8 cellular contexts compared by ENCODE assay signal in genomic region chrX:44344194-44344593, GRCh38. TPM values are rescaled to one million over a fixed set of nuclear protein-coding genes. Genes with fewer than 3 reads are reported as not detected.
DNase-seq lines count a peak whose midpoint lies in the region; ATAC-seq, FAIRE-seq and TF ChIP-seq lines count a peak whose summit lies in the region.

No MANE protein-coding gene starts in this region.

- H3K4me2 ChIP-seq in Loucy (ENCODE audit: low read depth, low read length, poor library complexity, severe bottlenecking), result peak overlapping the region; percentile 91

- peaks cover 0 to 2% (median 0%) of the 10 kb centered on the region in 7 donors for H3K9me3 Mint-ChIP-seq in CD14-positive monocyte
- no peaks in the 10 kb centered on the region for H3K9me3 Mint-ChIP-seq in activated T-helper 17 cell treated with anti-CD3 and anti-CD28 coated beads, Interleukin-2, amount 50 U/mL, for 72 hours

- H3K9me2 ChIP-seq in Loucy (replicated peaks; ENCODE audit: low read depth, low read length), result no peaks in the 10 kb centered on the region

- H4K20me1 ChIP-seq in Loucy (ENCODE audit: insufficient read depth, low read length, poor library complexity, severe bottlenecking), result no peaks in the 10 kb centered on the region

- H3K9me3 ChIP-seq in Loucy (ENCODE audit: insufficient read depth, low read depth, low read length) (no peaks in the 10 kb centered on the region), kidney (ENCODE audit: control insufficient read depth in 1 of 2, low read length in 2 of 2) (no peaks in the 10 kb centered on the region)

- peaks cover 0 to 41% (median 2%) of the 10 kb centered on the region in 3 donors for H3K27me3 Mint-ChIP-seq in CD14-positive monocyte (ENCODE audit: low read depth in 3 of 3)
- H3K27me3 Mint-ChIP-seq in activated T-helper 17 cell treated with anti-CD3 and anti-CD28 coated beads, Interleukin-2, amount 50 U/mL, for 72 hours, result no peaks in the 10 kb centered on the region

- no peaks in the 10 kb centered on the region for H3K79me2 ChIP-seq in Loucy (ENCODE audit: insufficient read depth, low read length)

- peaks cover 3% of the 10 kb centered on the region; the same call in 1 of the 2 replicates for H3F3A ChIP-seq in Loucy (ENCODE audit: low read depth)

- H3K27me3 ChIP-seq in Loucy (ENCODE audit: insufficient read depth, low read length, poor library complexity, severe bottlenecking), result no peaks in the 10 kb centered on the region

- peak; percentile 41 for DNase-seq in CD14-positive monocyte (ENCODE audit: low spot score)
- peak; percentile 73 for DNase-seq in kidney
- DNase-seq in stimulated activated CD8-positive, alpha-beta memory T cell treated with anti-CD3 and anti-CD28 coated beads, Interleukin-15, amount 100 ng/mL, for 4 hours (ENCODE audit: low read depth in 2 of 2), result peak; percentile 13 to 16
- DNase-seq in SHP77 treated with DMSO at 0.1 percent for 48 hours (lab: John Stamatoyannopoulos, UW), result no peak
- no peak for DNase-seq in NCI-H1092 treated with DMSO at 0.1 percent for 48 hours (lab: John Stamatoyannopoulos, UW)

- H3K36me3 Mint-ChIP-seq in CD14-positive monocyte, result no peaks in the 10 kb centered on the region
- H3K36me3 Mint-ChIP-seq in activated T-helper 17 cell treated with anti-CD3 and anti-CD28 coated beads, Interleukin-2, amount 50 U/mL, for 72 hours (ENCODE audit: low read depth), result no peaks in the 10 kb centered on the region

- peak overlapping the region; percentile 75; the same call in 1 of the 2 replicates for H2AFZ ChIP-seq in Loucy (ENCODE audit: low read length)

- H3K36me3 ChIP-seq in Loucy (ENCODE audit: insufficient read depth, low read length) (no peaks in the 10 kb centered on the region), kidney (ENCODE audit: control insufficient read depth in 1 of 2, insufficient read depth in 2 of 2, low read length in 2 of 2) (no peaks in the 10 kb centered on the region)

- H3K4me1 ChIP-seq in Loucy (ENCODE audit: insufficient read depth, low read length, poor library complexity, severe bottlenecking) (peaks cover 38% of the 10 kb centered on the region), kidney (ENCODE audit: control insufficient read depth in 1 of 2, insufficient read depth in 1 of 2, low read depth in 1 of 2, low read length in 2 of 2) (no peaks in the 10 kb centered on the region)

- peak; percentile 89 for ATAC-seq in activated T-helper 17 cell treated with anti-CD3 and anti-CD28 coated beads, Interleukin-2, amount 50 U/mL, for 72 hours (replicated peaks)
- no peak for ATAC-seq in HG03565 (IDR thresholded peaks at IDR 0.05; ENCODE audit: unreplicated experiment)

- H3K4me3 ChIP-seq in Loucy (ENCODE audit: low read length, poor library complexity, severe bottlenecking) (peak overlapping the region; percentile 79), kidney (ENCODE audit: low read length in 2 of 2) (peak overlapping the region in 1 of 2 donors; percentile 59)

- H3K27ac Mint-ChIP-seq in CD14-positive monocyte, result peak overlapping the region; percentile 78 to 91 (median 86)
- H3K27ac Mint-ChIP-seq in activated T-helper 17 cell treated with anti-CD3 and anti-CD28 coated beads, Interleukin-2, amount 50 U/mL, for 72 hours, result peak overlapping the region; percentile 82

- peak overlapping the region; percentile 85 to 92 for H3K4me3 Mint-ChIP-seq in CD14-positive monocyte
- H3K4me3 Mint-ChIP-seq in activated T-helper 17 cell treated with anti-CD3 and anti-CD28 coated beads, Interleukin-2, amount 50 U/mL, for 72 hours, result peak overlapping the region; percentile 82

- no peak for FAIRE-seq in kidney (lab: Jason Lieb, UNC)

- TF ChIP-seq CTCF in CD14-positive monocyte (IDR thresholded peaks at IDR 0.05) (no peak), Loucy (conservative IDR thresholded peaks at IDR 0.05; ENCODE audit: low read length) (no peak), kidney (IDR thresholded peaks at IDR 0.05; ENCODE audit: borderline replicate concordance, extremely low read depth, insufficient read depth) (no peak)

- H3K9ac ChIP-seq in Loucy (ENCODE audit: low read depth, low read length, poor library complexity, severe bottlenecking) (peak overlapping the region; percentile 88), kidney (ENCODE audit: low read length in 2 of 2) (no peak overlapping the region)

- H3K4me1 Mint-ChIP-seq in CD14-positive monocyte, result peaks cover 25% of the 10 kb centered on the region
- H3K4me1 Mint-ChIP-seq in activated T-helper 17 cell treated with anti-CD3 and anti-CD28 coated beads, Interleukin-2, amount 50 U/mL, for 72 hours, result peaks cover 6% of the 10 kb centered on the region

- intact Hi-C loops in CD14-positive monocyte (cut with micrococcal nuclease) (no loop called here), kidney (cut with DNase I) (no loop called here)

- no peak overlapping the region for H3K27ac ChIP-seq in kidney (ENCODE audit: low read depth in 2 of 2, low read length in 2 of 2)

RNA-seq across cellular contexts. Expression of gene EFHC2, which starts 0.7 kb away (rescaled TPM):
- polyA plus RNA-seq in CD14-positive monocyte (under 1 TPM in 1 of 2 donors, not detected in 1; 0.22 TPM), kidney (ENCODE audit: insufficient read depth, low read depth, low replicate concordance) (1.6 TPM)
- total RNA-seq in activated T-helper 17 cell treated with anti-CD3 and anti-CD28 coated beads, Interleukin-2, amount 50 U/mL, for 72 hours, result under 1 TPM; 0.13 to 0.15 TPM
- 6.4 TPM for total RNA-seq in kidney

Comparison
In these comparisons a context has a peak if more than half of its experiments do, and no peak if none do; other contexts are left out.
1. DNase-seq: peak in CD14-positive monocyte (single experiment), kidney (single experiment) and stimulated activated CD8-positive, alpha-beta memory T cell treated with anti-CD3 and anti-CD28 coated beads, Interleukin-15, amount 100 ng/mL, for 4 hours (2 of 2); none in SHP77 treated with DMSO at 0.1 percent for 48 hours (single experiment) and NCI-H1092 treated with DMSO at 0.1 percent for 48 hours (single experiment).